32 cellular contexts compared by ENCODE assay signal in genomic region chr19:50184196-50184595, GRCh38. TPM values are rescaled to one million over a fixed set of nuclear protein-coding genes. Genes with fewer than 3 reads are reported as not detected.
"Had no signal": no experiment of that assay in that cellular context is flagged by ENCODE, and none has a peak within 500 bp of the region (broad histone marks: within the 10 kb centered on the region; RNA-seq: fewer than 3 reads in every experiment).

No MANE protein-coding gene starts in this region.

- H3K27ac ChIP-seq: brain microvascular endothelial cell, KMS-11, Peyer's patch, WERI-Rb-1 had no signal

- DNase-seq: activated CD4-positive, alpha-beta memory T cell treated with anti-CD3 and anti-CD28 coated beads, Interleukin-2, amount 10 ng/mL, durations not matched to agents 7 days and 5 days; activated CD4-positive, alpha-beta T cell treated with anti-CD3 and anti-CD28 coated beads for 1 hour; activated CD4-positive, alpha-beta T cell treated with anti-CD3 and anti-CD28 coated beads for 48 hours; activated CD4-positive, CD25-positive, alpha-beta regulatory T cell; activated CD8-positive, alpha-beta memory T cell treated with anti-CD3 and anti-CD28 coated beads for 24 hours; activated CD8-positive, alpha-beta memory T cell treated with anti-CD3 and anti-CD28 coated beads, Interleukin-2, amount 10 ng/mL, durations not matched to agents 7 days and 5 days; activated CD8-positive, alpha-beta memory T cell treated with anti-CD3 and anti-CD28 coated beads, Interleukin-2, amount 50 U/mL, for 48 hours; activated effector memory CD4-positive, alpha-beta T cell treated with Interleukin-2 at 50 U/mL for 16 hours; activated naive CD4-positive, alpha-beta T cell; activated naive CD4-positive, alpha-beta T cell treated with anti-CD3 and anti-CD28 coated beads, Interleukin-2, amount 50 U/mL, for 16 hours; activated naive CD8-positive, alpha-beta T cell treated with anti-CD3 and anti-CD28 coated beads for 36 hours; activated T-cell treated with anti-CD3 and anti-CD28 coated beads, Interleukin-2, amount 50 U/mL, for 48 hours; amniotic stem cell; aorta; brain microvascular endothelial cell; central memory CD4-positive, alpha-beta T cell; MM.1S; MV-4-11; NCI-H1092; NCI-H1436 treated with DMSO at 0.1 percent for 48 hours; NCI-H1694 treated with DMSO at 0.1 percent for 48 hours; NCI-H2081; NCI-H345; NCI-H524 treated with DMSO at 0.1 percent for 48 hours; Peyer's patch; RPMI8226; SHP77 treated with DMSO at 0.1 percent for 48 hours; T-helper 1 cell; T-helper 2 cell; T-helper 9 cell; WERI-Rb-1 had no signal

- H3K9ac ChIP-seq: KMS-11 had no signal

- H3K27me3 ChIP-seq: brain microvascular endothelial cell, Peyer's patch had no signal

- H3K4me3 ChIP-seq: Peyer's patch had no signal

- H3K36me3 ChIP-seq: brain microvascular endothelial cell, Peyer's patch, WERI-Rb-1 had no signal

- H3K4me2 ChIP-seq: KMS-11 had no signal

RNA-seq across cellular contexts. Expression of gene IZUMO2, which starts 21.1 kb away (rescaled TPM):
- polyA plus RNA-seq: aorta had no signal
